ENCODE assay signal across 17 cellular contexts in genomic region chr5:54515634-54516033, GRCh38.
"Had no signal": no experiment of that assay in that cellular context is flagged by ENCODE, and none has a peak within 500 bp of the region (broad histone marks: within the 10 kb centered on the region; RNA-seq: fewer than 3 reads in every experiment).

No MANE protein-coding gene starts in this region.

- H3K36me3 Mint-ChIP-seq: mesothelial cell of epicardium had no signal

- H3K9me3 ChIP-seq: ascending aorta, lower lobe of right lung, neutrophil, right atrium auricular region had no signal

- H3K27me3 Mint-ChIP-seq: progenitor cell of endocrine pancreas had no signal

- H3K36me3 ChIP-seq: cardiac muscle cell, lower lobe of right lung, right atrium auricular region had no signal

- H3K9me3 Mint-ChIP-seq: mesothelial cell of epicardium, T-cell had no signal

- H3K27ac Mint-ChIP-seq: progenitor cell of endocrine pancreas, T-cell had no signal

- H3K27ac ChIP-seq: cardiac muscle cell, lower lobe of right lung, neutrophil, right atrium auricular region had no signal

- H3K4me3 ChIP-seq: ascending aorta, cardiac muscle cell, dorsolateral prefrontal cortex, lower lobe of right lung, right atrium auricular region had no signal

- DNase-seq: activated naive CD4-positive, alpha-beta T cell treated with Interleukin-2 at 50 U/mL for 16 hours; dorsolateral prefrontal cortex; left cardiac atrium; lower lobe of right lung; stimulated activated CD4-positive, alpha-beta T cell treated with anti-CD3 and anti-CD28 coated beads, Interleukin-4, amount 100 ng/mL, for 4 hours; stimulated activated CD8-positive, alpha-beta memory T cell treated with anti-CD3 and anti-CD28 coated beads, Interleukin-4, amount 100 ng/mL, for 48 hours; stimulated activated naive CD4-positive, alpha-beta T cell treated with Interleukin-2 at 50 U/mL for 16 hours; T-cell; T-helper 9 cell; trophoblast cell had no signal

- H3K27me3 ChIP-seq: ascending aorta, cardiac muscle cell, dorsolateral prefrontal cortex, neutrophil, right atrium auricular region had no signal

- ATAC-seq: activated CD4-positive, CD25-positive, alpha-beta regulatory T cell treated with anti-CD3 and anti-CD28 coated beads, Interleukin-2, amount 50 U/mL, for 24 hours; left cardiac atrium; lower lobe of right lung; T-cell had no signal

- H3K4me3 Mint-ChIP-seq: mesothelial cell of epicardium, T-cell had no signal
